Comparison of ENCODE assay signal across 9 cellular contexts in the genomic region with DNA sequence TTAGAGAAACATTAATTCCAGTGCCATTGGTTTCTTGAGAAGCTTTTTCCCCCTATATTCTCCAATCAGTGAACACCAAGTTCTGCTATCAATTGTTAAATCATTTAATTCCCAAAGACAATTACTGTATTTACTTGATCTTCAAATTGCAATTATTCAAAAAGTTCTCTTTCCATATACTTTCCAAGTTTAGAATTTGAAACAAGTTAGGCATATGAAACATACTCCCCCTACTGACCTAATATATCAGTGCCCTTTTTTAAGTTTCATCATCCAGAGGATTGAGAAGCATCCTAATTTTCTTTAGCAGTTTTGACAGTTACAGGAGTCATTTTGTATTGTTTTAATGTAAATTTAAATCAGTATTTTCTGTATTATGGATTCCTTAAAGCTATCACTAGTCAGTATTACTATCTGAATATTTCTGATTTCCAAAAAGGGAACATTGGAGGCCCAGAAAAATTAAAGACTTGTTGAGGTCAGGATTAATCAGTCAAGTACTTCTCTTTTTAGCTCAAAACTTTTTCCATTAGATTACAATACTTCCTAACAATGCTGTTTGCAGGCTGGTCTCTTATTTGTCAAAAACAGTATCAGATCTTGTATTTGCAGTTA. TPM values are rescaled to one million over a fixed set of nuclear protein-coding genes. Genes with fewer than 3 reads are reported as not detected.
DNase-seq lines count a peak whose midpoint lies in the region; ATAC-seq, FAIRE-seq and TF ChIP-seq lines count a peak whose summit lies in the region.
"Had no signal": no experiment of that assay in that cellular context is flagged by ENCODE, and none has a peak within 500 bp of the region (broad histone marks: within the 10 kb centered on the region; RNA-seq: fewer than 3 reads in every experiment).

No MANE protein-coding gene starts in this region.

- H2AFZ ChIP-seq in K562 (ENCODE audit: low read depth, low read length), result no peak overlapping the region

- no peak overlapping the region for H3K27ac Mint-ChIP-seq in nephron
- H3K27ac Mint-ChIP-seq: activated naive CD8-positive, alpha-beta T cell treated with anti-CD3 and anti-CD28 coated beads, Interleukin-2, amount 50 U/mL, for 24 hours had no signal

- H3K9me3 ChIP-seq in K562 (replicated peaks; ENCODE audit: control insufficient read depth, insufficient read depth, low read depth, low read length) (no peaks in the 10 kb centered on the region), stomach (no peaks in the 10 kb centered on the region)

- no peaks in the 10 kb centered on the region for H3K4me1 ChIP-seq in K562 (replicated peaks in 1 of 2; ENCODE audit: control insufficient read depth in 2 of 2, insufficient read depth in 2 of 2, low read length in 2 of 2)
- H3K4me1 ChIP-seq in stomach, result no peaks in the 10 kb centered on the region

- TF ChIP-seq POLR2A in K562 (conservative IDR thresholded peaks at IDR 0.05) (no peak), stomach (IDR thresholded peaks at IDR 0.05) (no peak)

- peak; percentile 70; the same call in 2 of the 3 replicates for ATAC-seq in K562
- ATAC-seq: activated naive CD8-positive, alpha-beta T cell treated with anti-CD3 and anti-CD28 coated beads, Interleukin-2, amount 50 U/mL, for 24 hours had no signal

- no peak overlapping the region for H3K9ac ChIP-seq in K562 (ENCODE audit: insufficient read depth in 1 of 2, low read depth in 2 of 2, low read length in 2 of 2)

- no peak overlapping the region for H3K4me2 ChIP-seq in K562 (ENCODE audit: insufficient read depth, low read length)

- H3K4me3 ChIP-seq in K562 (no peak overlapping the region), stomach (no peak overlapping the region)

- H3K27me3 Mint-ChIP-seq in nephron (ENCODE audit: low read depth), result peaks cover 4% of the 10 kb centered on the region
- H3K27me3 Mint-ChIP-seq: activated naive CD8-positive, alpha-beta T cell treated with anti-CD3 and anti-CD28 coated beads, Interleukin-2, amount 50 U/mL, for 24 hours had no signal

- H3K27ac ChIP-seq in K562 (ENCODE audit: extremely low read depth, low read depth, low read length) (no peak overlapping the region), stomach (no peak overlapping the region)

- H3K36me3 Mint-ChIP-seq in nephron (ENCODE audit: low read depth), result peaks cover under 1% of the 10 kb centered on the region

- H3K79me2 ChIP-seq in K562 (ENCODE audit: control insufficient read depth, insufficient read depth, low read length), result no peaks in the 10 kb centered on the region

- H3K27me3 ChIP-seq in K562 (ENCODE audit: control insufficient read depth in 2 of 2, insufficient read depth in 2 of 2, low read length in 2 of 2) (no peaks in the 10 kb centered on the region), stomach (no peaks in the 10 kb centered on the region)

- TF ChIP-seq CTCF in K562 (IDR thresholded peaks at IDR 0.05 in 2 of 3, conservative IDR thresholded peaks at IDR 0.05 in 1 of 3; ENCODE audit: insufficient read depth in 2 of 3, low read depth in 1 of 3, low read length in 3 of 3), result peak in 2 of 3 experiments; percentile 38 to 69; a peak in 3 of 6 replicates
- TF ChIP-seq CTCF in nephron (IDR thresholded peaks at IDR 0.05; ENCODE audit: unreplicated experiment in 3 of 3), result peak; percentile 46 to 67 (median 55)
- TF ChIP-seq CTCF in stomach (IDR thresholded peaks at IDR 0.05), result peak in 3 of 7 experiments; percentile 13 to 37 (median 36)

- no peaks in the 10 kb centered on the region for H4K20me1 ChIP-seq in K562 (replicated peaks; ENCODE audit: control insufficient read depth, insufficient read depth, low read length)

- no peaks in the 10 kb centered on the region for H3K4me1 Mint-ChIP-seq in nephron

- BruUV-seq in K562 (replicated peaks; lab: Mats Ljungman, UMichigan), result no TSS peak

- POLR2A ChIA-PET in K562 (lab: Yijun Ruan, JAX), result interaction anchor here (0.6 kb wide), 1 partner anchor 91 kb away, joined by 4 read pairs; no protein-coding TSS in a partner anchor

- TF ChIP-seq EP300 in K562 (IDR thresholded peaks at IDR 0.05; ENCODE audit: low read length) (no peak), stomach (IDR thresholded peaks at IDR 0.05) (no peak)

- peak; percentile 23 for DNase-seq in M059J (ENCODE audit: low read depth)
- DNase-seq in K562 (ENCODE audit: extremely low read depth in 1 of 4, low spot score in 3 of 4), result peak; percentile 21 to 28 (median 24)
- DNase-seq in HuH-7.5 (ENCODE audit: low spot score), result no peak
- no peak for DNase-seq in stomach
- DNase-seq in activated CD4-positive, alpha-beta T cell treated with anti-CD3 and anti-CD28 coated beads for 1 hour, result no peak
- no peak for DNase-seq in NCI-H526 treated with DMSO at 0.1 percent for 48 hours (lab: John Stamatoyannopoulos, UW)
- DNase-seq: activated naive CD8-positive, alpha-beta T cell treated with anti-CD3 and anti-CD28 coated beads, Interleukin-2, amount 50 U/mL, for 24 hours had no signal

- in situ Hi-C loops in K562 (cut with MboI), result loop anchor here (5.0 kb wide), 1 partner anchor 140 kb away; no protein-coding TSS in a partner anchor

- FAIRE-seq in G401.6 (lab: Jason Lieb, UNC), result peak; percentile 98
- no peak for FAIRE-seq in K562 (lab: Jason Lieb, UNC)

- intact Hi-C loops in K562 (cut with micrococcal nuclease), result loop anchor here (1.0 kb wide), 1 partner anchor 139 kb away; no protein-coding TSS in a partner anchor
- intact Hi-C loops in stomach (cut with DNase I; ENCODE audit: low total_unique reads), result no loop called here

- H3K9me1 ChIP-seq in K562 (ENCODE audit: control insufficient read depth, insufficient read depth, low read length), result no peaks in the 10 kb centered on the region

- H3K36me3 ChIP-seq in K562 (ENCODE audit: control insufficient read depth, insufficient read depth, low read length) (no peaks in the 10 kb centered on the region), stomach (peaks cover 0 to 12% (median 6%) of the 10 kb centered on the region in 4 donors)

- TF ChIP-seq RAD21 in K562 (CRISPR knock-in tag; conservative IDR thresholded peaks at IDR 0.05 in 1 of 2, IDR thresholded peaks at IDR 0.05 in 1 of 2), result peak; percentile 42 to 62

- CTCF ChIA-PET in K562 (lab: Yijun Ruan, JAX; ENCODE audit: low intra/inter-chr PET ratio), result interaction anchor here (0.6 to 2.0 kb wide), 2 partner anchors 59 to 139 kb away, joined by 3 to 18 read pairs; no protein-coding TSS in a partner anchor

- H3K9me3 Mint-ChIP-seq in nephron, result no peaks in the 10 kb centered on the region
- H3K9me3 Mint-ChIP-seq: activated naive CD8-positive, alpha-beta T cell treated with anti-CD3 and anti-CD28 coated beads, Interleukin-2, amount 50 U/mL, for 24 hours had no signal

- H3K4me3 Mint-ChIP-seq in nephron, result no peak overlapping the region
- H3K4me3 Mint-ChIP-seq: activated naive CD8-positive, alpha-beta T cell treated with anti-CD3 and anti-CD28 coated beads, Interleukin-2, amount 50 U/mL, for 24 hours had no signal

RNA-seq across cellular contexts. Expression of a gene that starts 16.3 kb away (rescaled TPM):
- total RNA-seq in M059J (2014; rRNA removed; shearing (Covaris generic)), result not detected in 2 replicates
- not detected in 2 replicates for total RNA-seq in K562 (2011; cell fraction: chromatin; rRNA removed; ENCODE audit: low replicate concordance)
- total RNA-seq in K562 (2011; cell fraction: nucleolus; rRNA removed), result not detected in 2 replicates
- not detected in 2 replicates for total RNA-seq in K562 (2011; cell fraction: nucleoplasm; rRNA removed)
- total RNA-seq in K562 (2014; rRNA removed) (0.05 TPM in 1 of 2 replicates, not detected in the other), K562 (2014; rRNA removed; fragmentation: Illumina TruSeq; extraction: Trizol) (not detected in 2 replicates), K562 (2015; rRNA removed; fragmentation: Illumina TruSeq; extraction: Trizol) (not detected in 2 replicates), K562 (2021) (not detected in 2 replicates), stomach (not detected)
- polyA plus RNA-seq in K562 (2011; rRNA removed) (not detected in 2 replicates), K562 (2014; fragmentation: Illumina TruSeq; extraction: Trizol) (0.04 TPM in 1 of 2 replicates, not detected in the other), K562 (2014; fragmentation: Nextera tagmentation; extraction: Ambion mirVana) (under 1 TPM; 0.07 to 0.23 TPM), K562 (2014; rRNA removed) (not detected in 2 replicates), stomach (under 1 TPM in 1 of 3 donors, not detected in 2; 0.03 TPM)
- 0.01 TPM in 1 of 2 replicates, not detected in the other for polyA plus RNA-seq in K562 (2011; cell fraction: cytosol; rRNA removed)
- 0.11 TPM in 1 of 2 replicates, not detected in the other for polyA plus RNA-seq in K562 (2011; cell fraction: nucleus; rRNA removed)
- polyA plus RNA-seq in K562 (2012), result 0.04 and 0.07 TPM in 2 replicates
- not detected in 2 replicates for polyA minus RNA-seq in K562 (2011; rRNA and poly(A)+ RNA removed)
- polyA minus RNA-seq in K562 (2011; cell fraction: cytosol; rRNA and poly(A)+ RNA removed), result not detected in 2 replicates
- not detected in 2 replicates for polyA minus RNA-seq in K562 (2011; cell fraction: nucleus; rRNA and poly(A)+ RNA removed)

RNA-seq across cellular contexts. Expression of a gene that starts 17.0 kb away (rescaled TPM):
- 23.5 and 26.1 TPM in 2 replicates for total RNA-seq in M059J (2014; rRNA removed; shearing (Covaris generic))
- total RNA-seq in K562 (2011; cell fraction: chromatin; rRNA removed; ENCODE audit: low replicate concordance), result 7.6 and 17.2 TPM in 2 replicates
- 4.7 and 5.1 TPM in 2 replicates for total RNA-seq in K562 (2011; cell fraction: nucleolus; rRNA removed)
- total RNA-seq in K562 (2011; cell fraction: nucleoplasm; rRNA removed), result 9.2 and 14.0 TPM in 2 replicates
- total RNA-seq in K562 (2014; rRNA removed) (25.0 and 29.2 TPM in 2 replicates), K562 (2014; rRNA removed; fragmentation: Illumina TruSeq; extraction: Trizol) (40.7 and 46.9 TPM in 2 replicates), K562 (2015; rRNA removed; fragmentation: Illumina TruSeq; extraction: Trizol) (39.2 and 42.3 TPM in 2 replicates), K562 (2021) (22.9 and 23.6 TPM in 2 replicates), stomach (10 to 100 TPM in 2 of 5 donors, 1 to 10 TPM in 3; 1.8 to 29.7 (median 7.5) TPM)
- polyA plus RNA-seq in K562 (2011; rRNA removed) (11.8 and 16.8 TPM in 2 replicates), K562 (2014; fragmentation: Illumina TruSeq; extraction: Trizol) (29.1 and 35.1 TPM in 2 replicates), K562 (2014; fragmentation: Nextera tagmentation; extraction: Ambion mirVana) (10 to 100 TPM; 11.7 to 13.7 TPM), K562 (2014; rRNA removed) (21.8 and 25.9 TPM in 2 replicates), stomach (10 to 100 TPM in 2 of 3 donors, 1 to 10 TPM in 1; 9.7 to 19.2 (median 13.3) TPM)
- polyA plus RNA-seq in K562 (2011; cell fraction: cytosol; rRNA removed), result 2.1 and 5.0 TPM in 2 replicates
- 5.3 and 5.8 TPM in 2 replicates for polyA plus RNA-seq in K562 (2011; cell fraction: nucleus; rRNA removed)
- polyA plus RNA-seq in K562 (2012), result 15.3 and 17.8 TPM in 2 replicates
- 39.5 and 40.0 TPM in 2 replicates for polyA minus RNA-seq in K562 (2011; rRNA and poly(A)+ RNA removed)
- polyA minus RNA-seq in K562 (2011; cell fraction: cytosol; rRNA and poly(A)+ RNA removed), result 5.7 and 12.8 TPM in 2 replicates
- polyA minus RNA-seq in K562 (2011; cell fraction: nucleus; rRNA and poly(A)+ RNA removed), result 4.6 and 10.1 TPM in 2 replicates

RNA-seq across cellular contexts. Expression of a gene that starts 35.9 kb away (rescaled TPM):
- total RNA-seq in M059J (2014; rRNA removed; shearing (Covaris generic)), result 9.2 and 17.1 TPM in 2 replicates
- 70.0 and 132 TPM in 2 replicates for total RNA-seq in K562 (2011; cell fraction: chromatin; rRNA removed; ENCODE audit: low replicate concordance)
- 61.5 and 66.2 TPM in 2 replicates for total RNA-seq in K562 (2011; cell fraction: nucleolus; rRNA removed)
- total RNA-seq in K562 (2011; cell fraction: nucleoplasm; rRNA removed), result 79.9 and 98.9 TPM in 2 replicates
- total RNA-seq in K562 (2014; rRNA removed), result 13.0 and 13.7 TPM in 2 replicates
- total RNA-seq in K562 (2014; rRNA removed; fragmentation: Illumina TruSeq; extraction: Trizol), result 12.3 and 12.5 TPM in 2 replicates
- 11.8 and 14.6 TPM in 2 replicates for total RNA-seq in K562 (2015; rRNA removed; fragmentation: Illumina TruSeq; extraction: Trizol)
- total RNA-seq in K562 (2021), result 24.0 and 26.9 TPM in 2 replicates
- 21.8 and 26.8 TPM in 2 replicates for polyA plus RNA-seq in K562 (2011; rRNA removed)
- 15.8 and 20.4 TPM in 2 replicates for polyA plus RNA-seq in K562 (2011; cell fraction: cytosol; rRNA removed)
- 47.2 and 70.7 TPM in 2 replicates for polyA plus RNA-seq in K562 (2011; cell fraction: nucleus; rRNA removed)
- 16.1 and 24.5 TPM in 2 replicates for polyA plus RNA-seq in K562 (2012)
- polyA plus RNA-seq in K562 (2014; fragmentation: Illumina TruSeq; extraction: Trizol), result 26.6 and 27.4 TPM in 2 replicates
- polyA plus RNA-seq in K562 (2014; fragmentation: Nextera tagmentation; extraction: Ambion mirVana), result 1 to 10 TPM; 2.5 to 2.9 TPM
- polyA plus RNA-seq in K562 (2014; rRNA removed), result 20.4 and 21.7 TPM in 2 replicates
- polyA minus RNA-seq in K562 (2011; rRNA and poly(A)+ RNA removed), result 13.6 and 14.5 TPM in 2 replicates
- 9.8 and 13.2 TPM in 2 replicates for polyA minus RNA-seq in K562 (2011; cell fraction: cytosol; rRNA and poly(A)+ RNA removed)
- polyA minus RNA-seq in K562 (2011; cell fraction: nucleus; rRNA and poly(A)+ RNA removed), result 11.0 and 11.4 TPM in 2 replicates
- 1 to 10 TPM in 4 of 5 donors, not detected in 1; 1.7 to 5.0 (median 3.3) TPM for total RNA-seq in stomach
- 1 to 10 TPM in 2 of 3 donors, under 1 TPM in 1; 0.76 to 2.8 (median 2.2) TPM for polyA plus RNA-seq in stomach

Comparison
In these comparisons a context has a peak if more than half of its experiments do, and no peak if none do; other contexts are left out.
1. DNase-seq: peak in M059J (single experiment) and K562 (4 of 4); none in HuH-7.5 (single experiment), stomach (single experiment), activated CD4-positive, alpha-beta T cell treated with anti-CD3 and anti-CD28 coated beads for 1 hour (single experiment) and NCI-H526 treated with DMSO at 0.1 percent for 48 hours (single experiment).